In genomic region chr6:68559716-68560115, GRCh38 we compare ENCODE assay signal across 11 cellular contexts.
DNase-seq lines count a peak whose midpoint lies in the region; ATAC-seq and TF ChIP-seq lines count a peak whose summit lies in the region.
"Had no signal": no experiment of that assay in that cellular context is flagged by ENCODE, and none has a peak within 500 bp of the region (broad histone marks: within the 10 kb centered on the region; RNA-seq: fewer than 3 reads in every experiment).

No MANE protein-coding gene starts in this region.

- ATAC-seq in stimulated activated effector memory CD8-positive, alpha-beta T cell treated with anti-CD3 and anti-CD28 coated beads, Interleukin-12 subunit alpha, Interleukin-12 subunit beta, amount 100 ng/mL, for 72 hours, result no peak
- ATAC-seq in sciatic nerve, result no peak
- no peak for ATAC-seq in HG02870 (IDR thresholded peaks at IDR 0.05; ENCODE audit: unreplicated experiment)
- ATAC-seq: natural killer cell had no signal

- no peak overlapping the region for H3K27ac ChIP-seq in MM.1S (ENCODE audit: low read length)
- H3K27ac ChIP-seq: breast epithelium, HL-60 had no signal

- H3K4me3 ChIP-seq in MM.1S (ENCODE audit: low read length), result no peak overlapping the region
- H3K4me3 ChIP-seq: breast epithelium had no signal

- H3K27me3 ChIP-seq in MM.1S (replicated peaks; ENCODE audit: insufficient read depth, low read length), result no peaks in the 10 kb centered on the region
- H3K27me3 ChIP-seq: breast epithelium had no signal

- no peak overlapping the region for H3K27ac Mint-ChIP-seq in stimulated activated effector memory CD8-positive, alpha-beta T cell treated with anti-CD3 and anti-CD28 coated beads, Interleukin-12 subunit alpha, Interleukin-12 subunit beta, amount 100 ng/mL, for 72 hours
- H3K27ac Mint-ChIP-seq: natural killer cell had no signal

- H3K4me1 ChIP-seq in MM.1S (ENCODE audit: low read length), result no peaks in the 10 kb centered on the region
- H3K4me1 ChIP-seq: breast epithelium had no signal

- no peaks in the 10 kb centered on the region for H3K36me3 Mint-ChIP-seq in stimulated activated effector memory CD8-positive, alpha-beta T cell treated with anti-CD3 and anti-CD28 coated beads, Interleukin-12 subunit alpha, Interleukin-12 subunit beta, amount 100 ng/mL, for 72 hours

- no peaks in the 10 kb centered on the region for H3K4me1 Mint-ChIP-seq in stimulated activated effector memory CD8-positive, alpha-beta T cell treated with anti-CD3 and anti-CD28 coated beads, Interleukin-12 subunit alpha, Interleukin-12 subunit beta, amount 100 ng/mL, for 72 hours
- H3K4me1 Mint-ChIP-seq: natural killer cell had no signal

- peak; percentile 22 for DNase-seq in D341Med (ENCODE audit: low spot score)
- peak; percentile 71 for DNase-seq in NCI-H1417 treated with DMSO at 0.1 percent for 48 hours (lab: John Stamatoyannopoulos, UW)
- DNase-seq in RPMI8226, result peak; percentile 4
- peak; percentile 9 for DNase-seq in iPS-NIHi7 (ENCODE audit: extremely low spot score)
- no peak for DNase-seq in stimulated activated effector memory CD8-positive, alpha-beta T cell treated with anti-CD3 and anti-CD28 coated beads, Interleukin-12 subunit alpha, Interleukin-12 subunit beta, amount 100 ng/mL, for 72 hours (ENCODE audit: low spot score in 2 of 2)
- no peak for DNase-seq in sciatic nerve (ENCODE audit: low spot score)
- no peak for DNase-seq in MM.1S
- DNase-seq: natural killer cell had no signal

- H3K9ac ChIP-seq in MM.1S (ENCODE audit: low read length), result no peak overlapping the region

- H3K4me2 ChIP-seq in MM.1S (ENCODE audit: low read depth, low read length), result no peak overlapping the region

- no peaks in the 10 kb centered on the region for H3K9me3 ChIP-seq in MM.1S (replicated peaks; ENCODE audit: insufficient read depth, low read length)
- H3K9me3 ChIP-seq: breast epithelium had no signal

- no peaks in the 10 kb centered on the region for H3K9me2 ChIP-seq in MM.1S (replicated peaks; ENCODE audit: insufficient read depth, low read length)

- intact Hi-C loops in sciatic nerve (cut with DNase I), result no loop called here

- peaks cover 3% of the 10 kb centered on the region for H3K9me3 Mint-ChIP-seq in stimulated activated effector memory CD8-positive, alpha-beta T cell treated with anti-CD3 and anti-CD28 coated beads, Interleukin-12 subunit alpha, Interleukin-12 subunit beta, amount 100 ng/mL, for 72 hours

- H3K36me3 ChIP-seq in MM.1S (replicated peaks; ENCODE audit: insufficient read depth, low read length), result no peaks in the 10 kb centered on the region
- H3K36me3 ChIP-seq: breast epithelium had no signal

- no peaks in the 10 kb centered on the region for H3F3A ChIP-seq in MM.1S (ENCODE audit: insufficient read depth, low read length)

- H3K4me3 Mint-ChIP-seq in stimulated activated effector memory CD8-positive, alpha-beta T cell treated with anti-CD3 and anti-CD28 coated beads, Interleukin-12 subunit alpha, Interleukin-12 subunit beta, amount 100 ng/mL, for 72 hours, result no peak overlapping the region
- H3K4me3 Mint-ChIP-seq: natural killer cell had no signal

- TF ChIP-seq CTCF in MM.1S (IDR thresholded peaks at IDR 0.05; ENCODE audit: low read length), result no peak

- no peaks in the 10 kb centered on the region for H3K79me2 ChIP-seq in MM.1S (ENCODE audit: low read length)

- H4K20me1 ChIP-seq in MM.1S (ENCODE audit: insufficient read depth, low read length), result no peaks in the 10 kb centered on the region

- no peak overlapping the region for H2AFZ ChIP-seq in MM.1S (ENCODE audit: low read length)

Comparison
In these comparisons a context has a peak if more than half of its experiments do, and no peak if none do; other contexts are left out.
1. DNase-seq: peak in D341Med (single experiment), NCI-H1417 treated with DMSO at 0.1 percent for 48 hours (single experiment), RPMI8226 (single experiment) and iPS-NIHi7 (single experiment); none in stimulated activated effector memory CD8-positive, alpha-beta T cell treated with anti-CD3 and anti-CD28 coated beads, Interleukin-12 subunit alpha, Interleukin-12 subunit beta, amount 100 ng/mL, for 72 hours (0 of 2), sciatic nerve (single experiment) and MM.1S (single experiment).